1 cellular context compared by ENCODE assay signal in genomic region chr1:107532318-107532717, GRCh38.
A peak's percentile ranks its signal among the peaks of the same experiment; 100 is the strongest.
TF ChIP-seq lines count a peak whose summit lies in the region.

No MANE protein-coding gene starts in this region.

TF ChIP-seq in HepG2, 621 proteins besides CTCF, POLR2A, EP300 and RAD21 (continued from another document):
- TF ChIP-seq ZBTB33 (CRISPR knock-in tag; IDR thresholded peaks at IDR 0.05) (peak; percentile 87), ZNF574 (CRISPR knock-in tag; IDR thresholded peaks at IDR 0.05) (no peak), JUNB (CRISPR knock-in tag; IDR thresholded peaks at IDR 0.05; ENCODE audit: borderline replicate concordance) (0 out of 2 replicates have a peak, but pooled peaks have one; percentile 19), ZNF550 (CRISPR knock-in tag; IDR thresholded peaks at IDR 0.05; ENCODE audit: borderline replicate concordance) (no peak), BHLHE40 (IDR thresholded peaks at IDR 0.05; ENCODE audit: low read length) (peak; percentile 25)
- TF ChIP-seq, protein P1, sequence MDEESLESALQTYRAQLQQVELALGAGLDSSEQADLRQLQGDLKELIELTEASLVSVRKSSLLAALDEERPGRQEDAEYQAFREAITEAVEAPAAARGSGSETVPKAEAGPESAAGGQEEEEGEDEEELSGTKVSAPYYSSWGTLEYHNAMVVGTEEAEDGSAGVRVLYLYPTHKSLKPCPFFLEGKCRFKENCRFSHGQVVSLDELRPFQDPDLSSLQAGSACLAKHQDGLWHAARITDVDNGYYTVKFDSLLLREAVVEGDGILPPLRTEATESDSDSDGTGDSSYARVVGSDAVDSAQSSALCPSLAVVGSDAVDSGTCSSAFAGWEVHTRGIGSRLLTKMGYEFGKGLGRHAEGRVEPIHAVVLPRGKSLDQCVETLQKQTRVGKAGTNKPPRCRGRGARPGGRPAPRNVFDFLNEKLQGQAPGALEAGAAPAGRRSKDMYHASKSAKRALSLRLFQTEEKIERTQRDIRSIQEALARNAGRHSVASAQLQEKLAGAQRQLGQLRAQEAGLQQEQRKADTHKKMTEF (CRISPR knock-in tag; IDR thresholded peaks at IDR 0.05) = 0 out of 2 replicates have a peak, but pooled peaks have one; percentile 19
- TF ChIP-seq, protein P2, sequence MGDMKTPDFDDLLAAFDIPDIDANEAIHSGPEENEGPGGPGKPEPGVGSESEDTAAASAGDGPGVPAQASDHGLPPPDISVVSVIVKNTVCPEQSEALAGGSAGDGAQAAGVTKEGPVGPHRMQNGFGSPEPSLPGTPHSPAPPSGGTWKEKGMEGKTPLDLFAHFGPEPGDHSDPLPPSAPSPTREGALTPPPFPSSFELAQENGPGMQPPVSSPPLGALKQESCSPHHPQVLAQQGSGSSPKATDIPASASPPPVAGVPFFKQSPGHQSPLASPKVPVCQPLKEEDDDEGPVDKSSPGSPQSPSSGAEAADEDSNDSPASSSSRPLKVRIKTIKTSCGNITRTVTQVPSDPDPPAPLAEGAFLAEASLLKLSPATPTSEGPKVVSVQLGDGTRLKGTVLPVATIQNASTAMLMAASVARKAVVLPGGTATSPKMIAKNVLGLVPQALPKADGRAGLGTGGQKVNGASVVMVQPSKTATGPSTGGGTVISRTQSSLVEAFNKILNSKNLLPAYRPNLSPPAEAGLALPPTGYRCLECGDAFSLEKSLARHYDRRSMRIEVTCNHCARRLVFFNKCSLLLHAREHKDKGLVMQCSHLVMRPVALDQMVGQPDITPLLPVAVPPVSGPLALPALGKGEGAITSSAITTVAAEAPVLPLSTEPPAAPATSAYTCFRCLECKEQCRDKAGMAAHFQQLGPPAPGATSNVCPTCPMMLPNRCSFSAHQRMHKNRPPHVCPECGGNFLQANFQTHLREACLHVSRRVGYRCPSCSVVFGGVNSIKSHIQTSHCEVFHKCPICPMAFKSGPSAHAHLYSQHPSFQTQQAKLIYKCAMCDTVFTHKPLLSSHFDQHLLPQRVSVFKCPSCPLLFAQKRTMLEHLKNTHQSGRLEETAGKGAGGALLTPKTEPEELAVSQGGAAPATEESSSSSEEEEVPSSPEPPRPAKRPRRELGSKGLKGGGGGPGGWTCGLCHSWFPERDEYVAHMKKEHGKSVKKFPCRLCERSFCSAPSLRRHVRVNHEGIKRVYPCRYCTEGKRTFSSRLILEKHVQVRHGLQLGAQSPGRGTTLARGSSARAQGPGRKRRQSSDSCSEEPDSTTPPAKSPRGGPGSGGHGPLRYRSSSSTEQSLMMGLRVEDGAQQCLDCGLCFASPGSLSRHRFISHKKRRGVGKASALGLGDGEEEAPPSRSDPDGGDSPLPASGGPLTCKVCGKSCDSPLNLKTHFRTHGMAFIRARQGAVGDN (CRISPR knock-in tag; IDR thresholded peaks at IDR 0.05) = 0 out of 2 replicates have a peak, but pooled peaks have one; percentile 42
TF ChIP-seq in HepG2: peak in this region for 51.
